In the genomic region with DNA sequence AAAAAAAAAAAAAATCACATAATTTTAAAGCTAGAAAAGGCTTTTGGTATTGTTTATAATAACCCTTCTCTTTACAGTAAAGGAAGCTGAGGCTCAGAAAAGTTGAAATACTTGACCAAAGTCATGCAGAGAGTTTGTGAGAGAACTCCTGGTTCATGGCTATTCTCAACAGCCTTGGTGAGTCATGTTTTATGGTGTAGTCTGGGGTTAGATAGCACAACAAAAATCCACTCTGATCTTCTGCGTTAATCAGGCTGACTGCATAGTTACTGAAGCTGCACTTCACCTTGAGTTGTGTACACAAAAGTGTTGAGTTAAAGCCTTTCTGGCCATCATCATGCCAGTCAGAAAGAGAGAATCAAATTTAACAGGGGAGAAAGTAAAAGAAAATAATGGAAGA, we compare ENCODE assay signal across 25 cellular contexts. TPM values are rescaled to one million over a fixed set of nuclear protein-coding genes. Genes with fewer than 3 reads are reported as not detected.
"Had no signal": no experiment of that assay in that cellular context is flagged by ENCODE, and none has a peak within 500 bp of the region (broad histone marks: within the 10 kb centered on the region; RNA-seq: fewer than 3 reads in every experiment).

No MANE protein-coding gene starts in this region.

- H3K9me3 ChIP-seq: body of pancreas, gastroesophageal sphincter, right lobe of liver, thoracic aorta, upper lobe of right lung had no signal

- H3K4me1 ChIP-seq: body of pancreas, gastroesophageal sphincter, right lobe of liver, upper lobe of right lung had no signal

- H3K27me3 ChIP-seq: body of pancreas, cardiac muscle cell, gastroesophageal sphincter, upper lobe of right lung had no signal

- H3K36me3 ChIP-seq: cardiac muscle cell, gastroesophageal sphincter, right lobe of liver, thoracic aorta, upper lobe of right lung had no signal

- DNase-seq: activated B cell treated with CpG ODN at 0.5 μM for 24 hours; activated CD4-positive, alpha-beta T cell treated with anti-CD3 and anti-CD28 coated beads for 36 hours; activated CD4-positive, alpha-beta T cell treated with anti-CD3 and anti-CD28 coated beads, Interleukin-2, amount 50 U/mL, for 48 hours; activated CD8-positive, alpha-beta memory T cell treated with anti-CD3 and anti-CD28 coated beads, Interleukin-2, amount 50 U/mL, for 48 hours; activated naive CD4-positive, alpha-beta T cell treated with Interleukin-2 at 50 U/mL for 16 hours; activated T-cell treated with anti-CD3 and anti-CD28 coated beads, Interleukin-2, amount 50 U/mL, for 4 hours; body of pancreas; head of caudate nucleus; islet precursor cell; left cardiac atrium; naive B cell; occipital lobe; right lobe of liver; small intestine; stimulated activated CD4-positive, alpha-beta T cell treated with anti-CD3 and anti-CD28 coated beads, Interleukin-2, amount 100 ng/mL, for 24 hours; T1000; upper lobe of right lung had no signal

- ATAC-seq: activated CD4-positive, alpha-beta T cell treated with anti-CD3 and anti-CD28 coated beads for 36 hours; activated T-cell treated with anti-CD3 and anti-CD28 coated beads, Interleukin-2, amount 50 U/mL, for 4 hours; body of pancreas; gastroesophageal sphincter; left cardiac atrium; right lobe of liver; stimulated activated memory B cell treated with anti-CD40 and anti-IgM and Interleukin-4, amounts not matched to agents 10 μg/mL and 1 μg/mL and 100 μg/mL, for 72 hours; upper lobe of right lung had no signal

- H3K4me3 ChIP-seq: body of pancreas, cardiac muscle cell, gastroesophageal sphincter, right lobe of liver, thoracic aorta, upper lobe of right lung had no signal

- H3K27ac ChIP-seq: body of pancreas, cardiac muscle cell, epithelial cell of prostate, gastroesophageal sphincter, right lobe of liver, thoracic aorta, upper lobe of right lung had no signal

RNA-seq across cellular contexts. Expression of a gene that starts 19.3 kb away (rescaled TPM):
- total RNA-seq: activated B cell treated with CpG ODN at 0.5 μM for 24 hours; activated CD4-positive, alpha-beta T cell treated with anti-CD3 and anti-CD28 coated beads for 36 hours; activated T-helper 2 cell treated with anti-CD3 and anti-CD28 coated beads, Interferon-gamma antibody, Interleukin-2, Interleukin-4, amounts not matched to agents 10 μg/mL and 5 μg/mL and 100 μg/mL, durations not matched to agents 14 hours and 24 hours and 36 hours; right lobe of liver; T-helper 1 cell treated with Interleukin-12 subunit alpha and Interleukin-12 subunit beta and Interleukin-4 antibody, amounts not matched to agents 30 ng/mL and 1 ng/mL, for 36 hours had no signal

RNA-seq across cellular contexts. Expression of a gene that starts 48.4 kb away (rescaled TPM):
- total RNA-seq: activated B cell treated with CpG ODN at 0.5 μM for 24 hours; activated CD8-positive, alpha-beta memory T cell treated with anti-CD3 and anti-CD28 coated beads for 36 hours; activated T-helper 2 cell treated with anti-CD3 and anti-CD28 coated beads, Interferon-gamma antibody, Interleukin-2, Interleukin-4, amounts not matched to agents 10 μg/mL and 5 μg/mL and 100 μg/mL, durations not matched to agents 14 hours and 24 hours and 36 hours; body of pancreas; T-helper 1 cell treated with Interleukin-12 subunit alpha and Interleukin-12 subunit beta and Interleukin-4 antibody, amounts not matched to agents 30 ng/mL and 1 ng/mL, for 36 hours; thoracic aorta; upper lobe of right lung had no signal
